Comparison of ENCODE assay signal across 8 cellular contexts in genomic region chr5:68251386-68251785, GRCh38. TPM values are rescaled to one million over a fixed set of nuclear protein-coding genes. Genes with fewer than 3 reads are reported as not detected.
DNase-seq lines count a peak whose midpoint lies in the region; ATAC-seq and TF ChIP-seq lines count a peak whose summit lies in the region.

No MANE protein-coding gene starts in this region.

- H3K36me3 ChIP-seq in HEK293 (ENCODE audit: control insufficient read depth in 2 of 2, insufficient read depth in 1 of 2, low read length in 2 of 2): no peaks in the 10 kb centered on the region; a peak in 1 of 3 replicates

- no peak overlapping the region for H3K27ac ChIP-seq in HEK293 (ENCODE audit: extremely low read depth, low read depth, low read length)
- peak overlapping the region; percentile 83 for H3K27ac ChIP-seq in right cardiac atrium (ENCODE audit: low read length)

- no peaks in the 10 kb centered on the region for H3K27me3 ChIP-seq in right cardiac atrium (ENCODE audit: control insufficient read depth, insufficient read depth)

- 24% methylated on average over 4 of the region's 4 CpGs for WGBS in right cardiac atrium

- no peak for ATAC-seq in right cardiac atrium

- POLR2A ChIA-PET in HEK293 (lab: Yijun Ruan, JAX): interaction anchor here (1.7 to 3.1 kb wide), 2 partner anchors 35 to 36 kb away, joined by 12 to 15 read pairs; partner anchors contain the start of gene PIK3R1

- intact Hi-C loops in right cardiac atrium (cut with DNase I): loop anchor here (5.0 to 10.0 kb wide), 3 partner anchors 447 to 1007 kb away; no protein-coding TSS in a partner anchor

- DNase-seq in activated T-cell treated with anti-CD3 and anti-CD28 coated beads, Interleukin-2, amount 50 U/mL, for 1 hour: peak; percentile 56
- DNase-seq in right cardiac atrium: peak in 1 of 3 donors; percentile 59
- DNase-seq in stimulated activated CD8-positive, alpha-beta memory T cell treated with anti-CD3 and anti-CD28 coated beads, Interleukin-12 subunit alpha, Interleukin-12 subunit beta, amount 100 ng/mL, for 1 hour (ENCODE audit: low read depth): peak; percentile 42
- no peak for DNase-seq in NCI-H510A treated with DMSO at 0.1 percent for 48 hours (lab: John Stamatoyannopoulos, UW)
- no peak for DNase-seq in NCI-H2029 (lab: John Stamatoyannopoulos, UW)
- DNase-seq in COR-L47 (lab: John Stamatoyannopoulos, UW): no peak
- DNase-seq in NCI-H2081 treated with DMSO at 0.1 percent for 48 hours (lab: John Stamatoyannopoulos, UW): no peak

- TF ChIP-seq CTCF in HEK293 (tag by site-specific recombination; IDR thresholded peaks at IDR 0.05): no peak

- H3K4me1 ChIP-seq in HEK293 (ENCODE audit: control insufficient read depth, insufficient read depth, low read length) (peaks cover 13% of the 10 kb centered on the region), right cardiac atrium (ENCODE audit: control insufficient read depth, insufficient read depth, low read length) (peaks cover 26% of the 10 kb centered on the region)

- no peaks in the 10 kb centered on the region for H3K9me3 ChIP-seq in HEK293 (ENCODE audit: control insufficient read depth, insufficient read depth, low read depth, low read length)
- H3K9me3 ChIP-seq in right cardiac atrium (ENCODE audit: control insufficient read depth, low read length): no peaks in the 10 kb centered on the region

- H3K4me3 ChIP-seq in HEK293 (ENCODE audit: low read depth, low read length) (no peak overlapping the region), right cardiac atrium (ENCODE audit: low read length) (no peak overlapping the region)

- CTCF ChIA-PET in HEK293 (lab: Yijun Ruan, JAX): interaction anchor here (1.4 to 2.7 kb wide), 2 partner anchors 20 to 1004 kb away, joined by 6 to 36 read pairs; no protein-coding TSS in a partner anchor

TF ChIP-seq in HEK293, 187 proteins besides CTCF, POLR2A, EP300 and RAD21:
- peak; percentile 54; the same call in 1 of the 2 replicates for TF ChIP-seq EGR2 (tag by site-specific recombination; IDR thresholded peaks at IDR 0.05; ENCODE audit: low read depth)
- TF ChIP-seq BCL6B (tag by site-specific recombination; IDR thresholded peaks at IDR 0.05): no peak
- peak; percentile 82 for TF ChIP-seq ZFHX2 (tag by site-specific recombination; conservative IDR thresholded peaks at IDR 0.05)

RNA-seq across cellular contexts. Expression of gene PIK3R1, which starts 35.8 kb away (rescaled TPM):
- 100 to 1,000 TPM in 3 of 4 donors, 10 to 100 TPM in 1; 64.9 to 170 (median 116) TPM for total RNA-seq in right cardiac atrium
- polyA plus RNA-seq in right cardiac atrium: 29.7 TPM

Comparison
In these comparisons a context has a peak if more than half of its experiments do, and no peak if none do; other contexts are left out.
1. DNase-seq: peak in activated T-cell treated with anti-CD3 and anti-CD28 coated beads, Interleukin-2, amount 50 U/mL, for 1 hour (single experiment) and stimulated activated CD8-positive, alpha-beta memory T cell treated with anti-CD3 and anti-CD28 coated beads, Interleukin-12 subunit alpha, Interleukin-12 subunit beta, amount 100 ng/mL, for 1 hour (single experiment); none in NCI-H510A treated with DMSO at 0.1 percent for 48 hours (single experiment), NCI-H2029 (single experiment), COR-L47 (single experiment) and NCI-H2081 treated with DMSO at 0.1 percent for 48 hours (single experiment).